Comparison of ENCODE assay signal across 13 cellular contexts in the genomic region with DNA sequence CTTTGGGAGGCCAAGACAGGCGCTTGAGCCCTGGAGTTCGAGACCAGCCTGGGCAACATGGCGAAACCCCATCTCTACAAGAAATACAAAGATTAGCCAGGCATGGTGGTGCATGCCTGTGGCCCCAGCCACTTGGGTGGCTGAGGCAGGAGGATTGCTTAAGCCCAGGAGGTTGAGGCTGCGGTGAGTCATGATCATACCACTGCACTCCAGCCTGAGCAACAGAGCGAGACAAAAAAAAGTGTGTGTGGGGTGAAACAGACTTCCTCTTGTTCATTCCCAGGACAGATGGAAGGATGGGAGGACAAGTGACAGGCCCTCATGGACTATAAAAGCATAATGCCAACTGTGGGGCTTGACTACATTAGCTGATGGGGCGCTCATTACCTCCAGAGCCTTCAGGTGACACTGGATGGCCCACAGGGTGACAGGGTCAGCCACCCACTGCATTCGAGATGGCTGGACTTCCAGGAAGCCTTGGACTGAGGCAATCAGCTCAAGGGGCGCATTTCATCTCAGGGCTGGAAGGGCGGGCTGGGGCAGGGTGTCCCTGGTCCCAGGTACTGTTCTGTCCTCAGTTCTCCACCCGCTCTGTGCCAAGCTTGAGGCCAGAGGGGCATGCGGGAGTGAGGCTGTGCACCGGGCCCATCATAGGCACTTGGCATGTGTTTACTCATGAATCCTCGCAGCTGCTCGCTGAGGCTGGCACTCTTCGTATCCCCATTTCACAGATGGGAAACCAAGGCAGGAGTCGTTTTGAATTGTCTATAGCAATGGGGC. TPM values are rescaled to one million over a fixed set of nuclear protein-coding genes. Genes with fewer than 3 reads are reported as not detected.
DNase-seq lines count a peak whose midpoint lies in the region; ATAC-seq and TF ChIP-seq lines count a peak whose summit lies in the region.
"Had no signal": no experiment of that assay in that cellular context is flagged by ENCODE, and none has a peak within 500 bp of the region (broad histone marks: within the 10 kb centered on the region; RNA-seq: fewer than 3 reads in every experiment).

No MANE protein-coding gene starts in this region.

- no peaks in the 10 kb centered on the region for H3K27me3 Mint-ChIP-seq in activated CD4-positive, alpha-beta T cell treated with anti-CD3 and anti-CD28 coated beads for 36 hours
- peaks cover 7% of the 10 kb centered on the region for H3K27me3 Mint-ChIP-seq in endothelial cell (ENCODE audit: unreplicated experiment)

- H3K36me3 Mint-ChIP-seq in activated CD4-positive, alpha-beta T cell treated with anti-CD3 and anti-CD28 coated beads for 36 hours (ENCODE audit: low read depth) = no peaks in the 10 kb centered on the region
- H3K36me3 Mint-ChIP-seq in endothelial cell (ENCODE audit: low read depth, unreplicated experiment) = no peaks in the 10 kb centered on the region
- H3K36me3 Mint-ChIP-seq: memory B cell had no signal

- no peaks in the 10 kb centered on the region for H3K9me2 ChIP-seq in PC-9 (ENCODE audit: insufficient read depth)

- H3K36me3 ChIP-seq in PC-9 (ENCODE audit: low read depth) (no peaks in the 10 kb centered on the region), fibroblast of lung (ENCODE audit: control insufficient read depth, insufficient read depth, low read length) (no peaks in the 10 kb centered on the region), spleen (no peaks in the 10 kb centered on the region)

- H3F3A ChIP-seq in PC-9 (ENCODE audit: insufficient read depth, low read depth) = peaks cover 10% of the 10 kb centered on the region; the same call in 1 of the 2 replicates

- ATAC-seq in activated CD4-positive, alpha-beta T cell treated with anti-CD3 and anti-CD28 coated beads for 36 hours = no peak
- ATAC-seq: heart right ventricle, Panc1 had no signal

- peak overlapping the region; percentile 20; the same call in 1 of the 2 replicates for H3K4me2 ChIP-seq in PC-9
- no peak overlapping the region for H3K4me2 ChIP-seq in fibroblast of lung (ENCODE audit: extremely low read depth, insufficient read depth, low read length)

- no peak overlapping the region for H3K4me3 Mint-ChIP-seq in activated CD4-positive, alpha-beta T cell treated with anti-CD3 and anti-CD28 coated beads for 36 hours
- H3K4me3 Mint-ChIP-seq in endothelial cell (ENCODE audit: unreplicated experiment) = no peak overlapping the region
- H3K4me3 Mint-ChIP-seq: activated B cell treated with CpG ODN at 0.5 μM for 24 hours, memory B cell had no signal

- CTCF ChIA-PET in activated CD4-positive, alpha-beta T cell treated with anti-CD3 and anti-CD28 coated beads for 36 hours (lab: Charles Lee) = no interaction called here
- CTCF ChIA-PET in PC-9 (lab: Charles Lee) = interaction anchor here (0.6 kb wide), 1 partner anchor 30 kb away, joined by 3 read pairs; no protein-coding TSS in a partner anchor

- no peaks in the 10 kb centered on the region for H4K20me1 ChIP-seq in PC-9 (ENCODE audit: insufficient read depth)
- H4K20me1 ChIP-seq in fibroblast of lung (ENCODE audit: control insufficient read depth, extremely low read depth, insufficient read depth, low read length) = no peaks in the 10 kb centered on the region

- DNase-seq in activated CD4-positive, alpha-beta T cell treated with anti-CD3 and anti-CD28 coated beads for 36 hours = no peak
- no peak for DNase-seq in activated CD4-positive, alpha-beta T cell treated with anti-CD3 and anti-CD28 coated beads for 1 hour
- DNase-seq in PC-9 (peak; percentile 24 to 87), fibroblast of lung (ENCODE audit: low read depth in 2 of 2) (peak; percentile 69 to 76), spleen (peak; percentile 52), midbrain (lab: John Stamatoyannopoulos, UW) (no peak), endothelial cell (ENCODE audit: low spot score) (no peak)
- no peak for DNase-seq in activated CD4-positive, alpha-beta T cell treated with anti-CD3 and anti-CD28 coated beads for 48 hours
- DNase-seq: activated B cell treated with CpG ODN at 0.5 μM for 24 hours, heart right ventricle, retina had no signal

- H2AFZ ChIP-seq in PC-9 (no peak overlapping the region), fibroblast of lung (ENCODE audit: low read length) (no peak overlapping the region)

- no peak overlapping the region for H3K9ac ChIP-seq in fibroblast of lung (ENCODE audit: insufficient read depth, low read length)

- intact Hi-C loops in activated CD4-positive, alpha-beta T cell treated with anti-CD3 and anti-CD28 coated beads for 36 hours (cut with DNase I, micrococcal nuclease) = no loop called here
- intact Hi-C loops in PC-9 (cut with micrococcal nuclease; ENCODE audit: unreplicated experiment) = no loop called here
- intact Hi-C loops in spleen (cut with DNase I; ENCODE audit: low total_unique reads) = no loop called here

- H3K9me3 ChIP-seq in PC-9 (ENCODE audit: insufficient read depth, low read depth) (no peaks in the 10 kb centered on the region), fibroblast of lung (ENCODE audit: control insufficient read depth, insufficient read depth, low read depth, low read length) (no peaks in the 10 kb centered on the region), spleen (peaks cover 0 to 3% (median 0%) of the 10 kb centered on the region in 8 donors)

- TF ChIP-seq POLR2A in spleen (IDR thresholded peaks at IDR 0.05) = no peak

- H3K27ac Mint-ChIP-seq in activated CD4-positive, alpha-beta T cell treated with anti-CD3 and anti-CD28 coated beads for 36 hours = peak overlapping the region; percentile 31
- H3K27ac Mint-ChIP-seq in endothelial cell (ENCODE audit: unreplicated experiment) = no peak overlapping the region
- H3K27ac Mint-ChIP-seq: activated B cell treated with CpG ODN at 0.5 μM for 24 hours, memory B cell had no signal

- no peak for TF ChIP-seq CTCF in PC-9 (conservative IDR thresholded peaks at IDR 0.05)
- TF ChIP-seq CTCF in fibroblast of lung (conservative IDR thresholded peaks at IDR 0.05 in 1 of 2, IDR thresholded peaks at IDR 0.05 in 1 of 2; ENCODE audit: low read depth in 1 of 2, low read length in 2 of 2) = no peak
- no peak for TF ChIP-seq CTCF in spleen (IDR thresholded peaks at IDR 0.05 in 8 of 11, conservative IDR thresholded peaks at IDR 0.05 in 3 of 11)
- TF ChIP-seq CTCF in endothelial cell (IDR thresholded peaks at IDR 0.05; ENCODE audit: unreplicated experiment) = no peak

- H3K27ac ChIP-seq in PC-9 (no peak overlapping the region), fibroblast of lung (ENCODE audit: insufficient read depth, low read length) (no peak overlapping the region), spleen (no peak overlapping the region)
- H3K27ac ChIP-seq: heart right ventricle had no signal

- WGBS in spleen, 5 donors = 85 to 91% (median 88%) methylated on average over 16 of the region's 16 CpGs

- POLR2A ChIA-PET in activated CD4-positive, alpha-beta T cell treated with anti-CD3 and anti-CD28 coated beads for 36 hours (lab: Charles Lee) = no interaction called here
- POLR2A ChIA-PET in PC-9 (lab: Charles Lee; ENCODE audit: unreplicated experiment) = no interaction called here

- H3K4me3 ChIP-seq in PC-9 (no peak overlapping the region), fibroblast of lung (replicated peaks in 1 of 4; ENCODE audit: control extremely low read depth in 1 of 4, insufficient read depth in 1 of 4, low read depth in 3 of 4, low read length in 4 of 4) (no peak overlapping the region), spleen (no peak overlapping the region)
- H3K4me3 ChIP-seq: heart right ventricle had no signal

- H3K79me2 ChIP-seq in PC-9 (ENCODE audit: low read depth) (no peaks in the 10 kb centered on the region), fibroblast of lung (ENCODE audit: control insufficient read depth, insufficient read depth, low read length) (no peaks in the 10 kb centered on the region)

- H3K4me1 ChIP-seq in PC-9 (replicated peaks; ENCODE audit: insufficient read depth) (peaks cover 37% of the 10 kb centered on the region), fibroblast of lung (ENCODE audit: control insufficient read depth, extremely low read depth, insufficient read depth, low read length) (no peaks in the 10 kb centered on the region), spleen (no peaks in the 10 kb centered on the region)
- H3K4me1 ChIP-seq: heart right ventricle had no signal

- no peaks in the 10 kb centered on the region for H3K4me1 Mint-ChIP-seq in activated CD4-positive, alpha-beta T cell treated with anti-CD3 and anti-CD28 coated beads for 36 hours
- no peaks in the 10 kb centered on the region for H3K4me1 Mint-ChIP-seq in endothelial cell (ENCODE audit: unreplicated experiment)
- H3K4me1 Mint-ChIP-seq: activated B cell treated with CpG ODN at 0.5 μM for 24 hours, memory B cell had no signal

- no peaks in the 10 kb centered on the region for H3K27me3 ChIP-seq in PC-9 (ENCODE audit: insufficient read depth, low read depth)
- H3K27me3 ChIP-seq in fibroblast of lung (ENCODE audit: control insufficient read depth, insufficient read depth, low read length) = no peaks in the 10 kb centered on the region
- H3K27me3 ChIP-seq in spleen (replicated peaks in 1 of 7) = peaks cover 0 to 21% (median 0%) of the 10 kb centered on the region in 7 donors
- H3K27me3 ChIP-seq: heart right ventricle had no signal

- no peaks in the 10 kb centered on the region for H3K9me3 Mint-ChIP-seq in activated CD4-positive, alpha-beta T cell treated with anti-CD3 and anti-CD28 coated beads for 36 hours (ENCODE audit: low read depth)
- no peaks in the 10 kb centered on the region for H3K9me3 Mint-ChIP-seq in endothelial cell (ENCODE audit: unreplicated experiment)
- H3K9me3 Mint-ChIP-seq: activated B cell treated with CpG ODN at 0.5 μM for 24 hours, memory B cell had no signal

- no TSS peak for BruUV-seq in PC-9 (replicated peaks; lab: Mats Ljungman, UMichigan)

RNA-seq across cellular contexts. Expression of gene NPTXR, which starts 12.5 kb away (rescaled TPM):
- 1 to 10 TPM; 1.3 to 1.4 TPM for total RNA-seq in activated CD4-positive, alpha-beta T cell treated with anti-CD3 and anti-CD28 coated beads for 36 hours
- total RNA-seq in PC-9 (2021) (14.7 and 23.8 TPM in 2 replicates), fibroblast of lung (1.0 and 2.0 TPM in 2 replicates), spleen (10 to 100 TPM in 1 of 7 donors, 1 to 10 TPM in 6; 3.8 to 11.5 (median 5.0) TPM), endothelial cell (ENCODE audit: unreplicated experiment) (0.62 TPM)
- polyA plus RNA-seq in fibroblast of lung (0.84 and 1.0 TPM in 2 replicates), spleen (1 to 10 TPM in 1 of 3 donors, under 1 TPM in 2; 0.24 to 1.2 (median 0.53) TPM)
- 1.2 and 1.4 TPM in 2 replicates for polyA plus RNA-seq in fibroblast of lung (2012)
- 2.9 and 3.9 TPM in 2 replicates for polyA minus RNA-seq in fibroblast of lung (ENCODE audit: low replicate concordance)

RNA-seq across cellular contexts. Expression of gene DNAL4, which starts 37.4 kb away (rescaled TPM):
- 1 to 10 TPM; 7.4 to 8.0 TPM for total RNA-seq in activated CD4-positive, alpha-beta T cell treated with anti-CD3 and anti-CD28 coated beads for 36 hours
- total RNA-seq in PC-9 (2021) (50.3 and 53.0 TPM in 2 replicates), fibroblast of lung (23.4 and 25.1 TPM in 2 replicates), spleen (10 to 100 TPM; 10.4 to 17.6 (median 13.9) TPM), endothelial cell (ENCODE audit: unreplicated experiment) (20.2 TPM)
- polyA plus RNA-seq in fibroblast of lung (9.0 and 13.3 TPM in 2 replicates), spleen (10 to 100 TPM in 2 of 3 donors, 1 to 10 TPM in 1; 8.6 to 16.2 (median 10.6) TPM)
- 9.3 and 9.9 TPM in 2 replicates for polyA plus RNA-seq in fibroblast of lung (2012)
- 17.9 and 18.1 TPM in 2 replicates for polyA minus RNA-seq in fibroblast of lung (ENCODE audit: low replicate concordance)

RNA-seq across cellular contexts. Expression of gene CBX6, which starts 40.7 kb away (rescaled TPM):
- 100 to 1,000 TPM in 1 of 2 experiments, 10 to 100 TPM in 1; 96.1 to 112 TPM for total RNA-seq in activated CD4-positive, alpha-beta T cell treated with anti-CD3 and anti-CD28 coated beads for 36 hours
- 131 and 136 TPM in 2 replicates for total RNA-seq in PC-9 (2021)
- 45.7 and 53.8 TPM in 2 replicates for total RNA-seq in fibroblast of lung
- polyA plus RNA-seq in fibroblast of lung = 20.3 and 25.5 TPM in 2 replicates
- polyA plus RNA-seq in fibroblast of lung (2012) = 43.3 and 49.6 TPM in 2 replicates
- 110 and 129 TPM in 2 replicates for polyA minus RNA-seq in fibroblast of lung (ENCODE audit: low replicate concordance)
- 10 to 100 TPM; 35.8 to 72.2 (median 49.2) TPM for total RNA-seq in spleen
- polyA plus RNA-seq in spleen = 10 to 100 TPM; 10.2 to 26.3 (median 11.3) TPM
- total RNA-seq in endothelial cell (ENCODE audit: unreplicated experiment) = 11.0 TPM

Comparison
In these comparisons a context has a peak if more than half of its experiments do, and no peak if none do; other contexts are left out.
1. DNase-seq: peak in PC-9 (2 of 2), fibroblast of lung (2 of 2) and spleen (single experiment); none in activated CD4-positive, alpha-beta T cell treated with anti-CD3 and anti-CD28 coated beads for 36 hours (single experiment), activated CD4-positive, alpha-beta T cell treated with anti-CD3 and anti-CD28 coated beads for 1 hour (single experiment), midbrain (single experiment), activated CD4-positive, alpha-beta T cell treated with anti-CD3 and anti-CD28 coated beads for 48 hours (single experiment) and endothelial cell (single experiment).